Comparison of ENCODE assay signal across 9 cellular contexts in the genomic region with DNA sequence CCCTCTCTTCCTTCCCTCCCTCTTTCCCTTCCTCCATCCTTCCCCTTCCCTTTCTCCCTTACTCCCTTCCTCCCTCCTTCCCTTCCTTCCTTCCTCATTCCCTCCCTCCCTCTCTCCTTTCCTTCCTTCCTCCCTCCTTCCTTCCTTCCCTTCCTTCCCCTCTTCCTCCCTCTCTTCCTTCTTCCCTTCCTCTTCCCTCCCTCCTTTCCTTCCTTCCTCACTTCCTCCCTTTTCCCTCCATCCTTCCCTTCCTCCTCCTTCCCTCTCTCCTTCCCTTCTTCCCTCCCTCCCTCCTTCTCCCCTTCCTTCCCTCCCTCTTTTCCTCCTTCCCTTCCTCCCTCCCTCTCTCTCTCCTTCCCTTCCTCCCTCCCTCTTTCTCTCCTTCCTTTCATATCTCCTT. TPM values are rescaled to one million over a fixed set of nuclear protein-coding genes. Genes with fewer than 3 reads are reported as not detected.
"Had no signal": no experiment of that assay in that cellular context is flagged by ENCODE, and none has a peak within 500 bp of the region (broad histone marks: within the 10 kb centered on the region; RNA-seq: fewer than 3 reads in every experiment).

No MANE protein-coding gene starts in this region.

- DNase-seq: H7, HCEC 1CT, HFFc6, KG1 had no signal

- H3K4me2 ChIP-seq: GM23338 had no signal

- FAIRE-seq: HTR-8/SVneo had no signal

- H2AFZ ChIP-seq: GM23338 had no signal

- ATAC-seq: GM23338 had no signal

- H3K4me3 ChIP-seq: GM23338 had no signal

RNA-seq across cellular contexts. Expression of a gene that starts 12.7 kb away (rescaled TPM):
- total RNA-seq: HFFc6, HT-29 had no signal

RNA-seq across cellular contexts. Expression of a gene that starts 30.9 kb away (rescaled TPM):
- total RNA-seq: GM23338, H4, H7, HFFc6, HT-29 had no signal
- polyA plus RNA-seq: GM23338, IgD-negative memory B cell had no signal
